9 cellular contexts compared by ENCODE assay signal in genomic region chr13:42534785-42535184, GRCh38. TPM values are rescaled to one million over a fixed set of nuclear protein-coding genes. Genes with fewer than 3 reads are reported as not detected.
"Had no signal": no experiment of that assay in that cellular context is flagged by ENCODE, and none has a peak within 500 bp of the region (broad histone marks: within the 10 kb centered on the region; RNA-seq: fewer than 3 reads in every experiment).

No MANE protein-coding gene starts in this region.

- DNase-seq: H9, HCEC 1CT, IMR-90, KG1 had no signal

- H3K27ac ChIP-seq: HL-60 had no signal

- ATAC-seq: GM23338, K562 had no signal

- H3K4me2 ChIP-seq: GM23338 had no signal

- FAIRE-seq: H1, H54, K562 had no signal

- H3K4me3 ChIP-seq: GM23338, K562 had no signal

RNA-seq across cellular contexts. Expression of gene TNFSF11, which starts 39.2 kb away (rescaled TPM):
- total RNA-seq: IMR-90, K562 had no signal
- polyA plus RNA-seq: IMR-90, K562 had no signal
